In genomic region chr2:98504386-98505109, GRCh38 we compare ENCODE assay signal across 10 cellular contexts. TPM values are rescaled to one million over a fixed set of nuclear protein-coding genes. Genes with fewer than 3 reads are reported as not detected.
DNase-seq lines count a peak whose midpoint lies in the region; ATAC-seq and TF ChIP-seq lines count a peak whose summit lies in the region.
"Had no signal": no experiment of that assay in that cellular context is flagged by ENCODE, and none has a peak within 500 bp of the region (broad histone marks: within the 10 kb centered on the region; RNA-seq: fewer than 3 reads in every experiment).

No MANE protein-coding gene starts in this region.

- no peak for TF ChIP-seq CTCF in KMS-11 (conservative IDR thresholded peaks at IDR 0.05; ENCODE audit: low read depth, low read length)
- no peak for TF ChIP-seq CTCF in hepatocyte (IDR thresholded peaks at IDR 0.05; ENCODE audit: poor library complexity)

- H3K27ac ChIP-seq in KMS-11 (peak overlapping the region; percentile 80), hepatocyte (peak overlapping the region; percentile 26)

- H3K36me3 ChIP-seq in KMS-11 (ENCODE audit: insufficient read depth): no peaks in the 10 kb centered on the region
- no peaks in the 10 kb centered on the region for H3K36me3 ChIP-seq in adipocyte (ENCODE audit: control insufficient read depth, insufficient read depth, low read length, severe bottlenecking)
- H3K36me3 ChIP-seq in hepatocyte (replicated peaks; ENCODE audit: insufficient read depth, low read depth): no peaks in the 10 kb centered on the region

- H3K27ac Mint-ChIP-seq in stimulated activated effector memory CD8-positive, alpha-beta T cell treated with anti-CD3 and anti-CD28 coated beads, Interleukin-12 subunit alpha, Interleukin-12 subunit beta, amount 100 ng/mL, for 72 hours: peak overlapping the region; percentile 80
- H3K27ac Mint-ChIP-seq: stimulated activated naive B cell treated with anti-CD40 and anti-IgM and Interleukin-4, amounts not matched to agents 10 μg/mL and 1 μg/mL and 100 μg/mL, for 72 hours had no signal

- H3K4me1 ChIP-seq in KMS-11 (ENCODE audit: low read depth, poor library complexity, severe bottlenecking) (peaks cover 91% of the 10 kb centered on the region), adipocyte (ENCODE audit: control insufficient read depth, insufficient read depth, low read length) (peaks cover 54% of the 10 kb centered on the region), hepatocyte (ENCODE audit: insufficient read depth) (no peaks in the 10 kb centered on the region)

- H3K9ac ChIP-seq in KMS-11: no peak overlapping the region
- no peak overlapping the region for H3K9ac ChIP-seq in adipocyte (ENCODE audit: low read length)

- no peaks in the 10 kb centered on the region for H3K27me3 ChIP-seq in KMS-11 (ENCODE audit: insufficient read depth, low read depth)
- no peaks in the 10 kb centered on the region for H3K27me3 ChIP-seq in adipocyte (replicated peaks; ENCODE audit: control insufficient read depth, insufficient read depth, low read length)
- H3K27me3 ChIP-seq in hepatocyte: no peaks in the 10 kb centered on the region

- H3K9me3 ChIP-seq in adipocyte (ENCODE audit: control insufficient read depth, low read length) (no peaks in the 10 kb centered on the region), hepatocyte (ENCODE audit: low read depth) (no peaks in the 10 kb centered on the region)

- H4K20me1 ChIP-seq in KMS-11 (ENCODE audit: insufficient read depth) (no peaks in the 10 kb centered on the region), hepatocyte (ENCODE audit: insufficient read depth, poor library complexity, severe bottlenecking) (no peaks in the 10 kb centered on the region)

- ATAC-seq in stimulated activated effector memory CD8-positive, alpha-beta T cell treated with anti-CD3 and anti-CD28 coated beads, Interleukin-12 subunit alpha, Interleukin-12 subunit beta, amount 100 ng/mL, for 72 hours: no peak
- no peak for ATAC-seq in GM18517 (IDR thresholded peaks at IDR 0.05; ENCODE audit: unreplicated experiment)
- ATAC-seq: SK-N-SH treated with all-trans-retinoic acid at 6 μM for 48 hours had no signal

- DNase-seq in adipocyte (ENCODE audit: low read depth) (no peak), hepatocyte (ENCODE audit: low spot score) (no peak), glomerular visceral epithelial cell (ENCODE audit: extremely low spot score) (no peak), activated gamma-delta T cell treated with Interleukin-2 at 50 U/mL for 16 hours (no peak), GM19238 (ENCODE audit: insufficient read length, low spot score) (no peak)
- no peak for DNase-seq in stimulated activated effector memory CD8-positive, alpha-beta T cell treated with anti-CD3 and anti-CD28 coated beads, Interleukin-12 subunit alpha, Interleukin-12 subunit beta, amount 100 ng/mL, for 72 hours (ENCODE audit: low spot score in 2 of 2)
- DNase-seq: stimulated activated naive B cell treated with anti-CD40 and anti-IgM and Interleukin-4, amounts not matched to agents 10 μg/mL and 1 μg/mL and 100 μg/mL, for 72 hours had no signal

- H3K4me2 ChIP-seq in KMS-11 (peak overlapping the region; percentile 85), hepatocyte (no peak overlapping the region)

- no peak overlapping the region for H3K4me3 Mint-ChIP-seq in stimulated activated effector memory CD8-positive, alpha-beta T cell treated with anti-CD3 and anti-CD28 coated beads, Interleukin-12 subunit alpha, Interleukin-12 subunit beta, amount 100 ng/mL, for 72 hours
- H3K4me3 Mint-ChIP-seq: stimulated activated naive B cell treated with anti-CD40 and anti-IgM and Interleukin-4, amounts not matched to agents 10 μg/mL and 1 μg/mL and 100 μg/mL, for 72 hours had no signal

- peaks cover 43% of the 10 kb centered on the region for H3K36me3 Mint-ChIP-seq in stimulated activated effector memory CD8-positive, alpha-beta T cell treated with anti-CD3 and anti-CD28 coated beads, Interleukin-12 subunit alpha, Interleukin-12 subunit beta, amount 100 ng/mL, for 72 hours

- WGBS in hepatocyte (ENCODE audit: low lambda C conversion rate, missing lambda C conversion rate): 80% methylated on average over 8 of the region's 8 CpGs

- no peaks in the 10 kb centered on the region for H3K9me2 ChIP-seq in hepatocyte (replicated peaks; ENCODE audit: insufficient read depth)

- H3K4me3 ChIP-seq in KMS-11 (IDR thresholded peaks at IDR 0.05; ENCODE audit: insufficient read depth, low read depth, low read length) (no peak overlapping the region), adipocyte (ENCODE audit: low read length) (peak overlapping the region; percentile 16), hepatocyte (no peak overlapping the region)

- no peaks in the 10 kb centered on the region for H3K9me3 Mint-ChIP-seq in stimulated activated effector memory CD8-positive, alpha-beta T cell treated with anti-CD3 and anti-CD28 coated beads, Interleukin-12 subunit alpha, Interleukin-12 subunit beta, amount 100 ng/mL, for 72 hours
- H3K9me3 Mint-ChIP-seq: stimulated activated naive B cell treated with anti-CD40 and anti-IgM and Interleukin-4, amounts not matched to agents 10 μg/mL and 1 μg/mL and 100 μg/mL, for 72 hours had no signal

- H3K79me2 ChIP-seq in KMS-11 (ENCODE audit: insufficient read depth, low read depth) (peaks cover 75% of the 10 kb centered on the region; the same call in 1 of the 2 replicates), hepatocyte (peaks cover 12% of the 10 kb centered on the region)

- H3K4me1 Mint-ChIP-seq in stimulated activated effector memory CD8-positive, alpha-beta T cell treated with anti-CD3 and anti-CD28 coated beads, Interleukin-12 subunit alpha, Interleukin-12 subunit beta, amount 100 ng/mL, for 72 hours: peaks cover 90% of the 10 kb centered on the region

- no peak overlapping the region for H2AFZ ChIP-seq in KMS-11 (ENCODE audit: low read depth)
- H2AFZ ChIP-seq in hepatocyte: no peak overlapping the region

RNA-seq across cellular contexts. Expression of gene INPP4A, which starts 59.9 kb away (rescaled TPM):
- 9.2 and 13.1 TPM in 2 replicates for total RNA-seq in hepatocyte
- polyA plus RNA-seq in hepatocyte: 6.2 and 7.9 TPM in 2 replicates
